Comparison of ENCODE assay signal across 8 cellular contexts in genomic region chr17:61411114-61411943, GRCh38. TPM values are rescaled to one million over a fixed set of nuclear protein-coding genes. Genes with fewer than 3 reads are reported as not detected.
DNase-seq lines count a peak whose midpoint lies in the region; ATAC-seq, FAIRE-seq and TF ChIP-seq lines count a peak whose summit lies in the region.

No MANE protein-coding gene starts in this region.

- H3K36me3 Mint-ChIP-seq in Caco-2 (ENCODE audit: insufficient read depth, unreplicated experiment) (peaks cover 11% of the 10 kb centered on the region), memory B cell (no peaks in the 10 kb centered on the region)

- H3K27ac Mint-ChIP-seq in Caco-2 (ENCODE audit: unreplicated experiment) (no peak overlapping the region), memory B cell (no peak overlapping the region)

- ATAC-seq in memory B cell (ENCODE audit: low read depth): peak; percentile 8

- TF ChIP-seq POLR2A in H54 (IDR thresholded peaks at IDR 0.05; ENCODE audit: low read depth, low read length): no peak
- TF ChIP-seq POLR2A in thyroid gland (IDR thresholded peaks at IDR 0.05): no peak

- BruUV-seq in Caco-2 (replicated peaks; lab: Mats Ljungman, UMichigan): no TSS peak

- H3K36me3 ChIP-seq in Caco-2 (ENCODE audit: control insufficient read depth, insufficient read depth, low read length) (no peaks in the 10 kb centered on the region), SK-N-MC (ENCODE audit: insufficient read depth, low read length) (no peaks in the 10 kb centered on the region), thyroid gland (no peaks in the 10 kb centered on the region)

- H3K4me3 ChIP-seq in Caco-2 (ENCODE audit: low read depth, low read length): peak overlapping the region; percentile 65
- peak overlapping the region; percentile 88 for H3K4me3 ChIP-seq in SK-N-MC
- H3K4me3 ChIP-seq in dorsolateral prefrontal cortex: peak overlapping the region; percentile 32 to 78 (median 63)
- H3K4me3 ChIP-seq in thyroid gland (replicated peaks in 1 of 3): peak overlapping the region in 2 of 3 donors; percentile 50 to 71

- DNase-seq in Caco-2 (peak; percentile 75 to 80), H54 (ENCODE audit: insufficient read length, low spot score) (peak; percentile 84), SK-N-MC (ENCODE audit: low read depth, low spot score) (no peak), dorsolateral prefrontal cortex (peak in 5 of 10 donors; percentile 25 to 45 (median 33)), memory B cell (ENCODE audit: low spot score in 2 of 2) (peak in 1 of 2 donors; percentile 53), thyroid gland (peak; percentile 60 to 64), GF-D8 (lab: John Stamatoyannopoulos, UW) (no peak), OCI-M2 (lab: John Stamatoyannopoulos, UW; ENCODE audit: unreplicated experiment) (no peak)

- intact Hi-C loops in Caco-2 (cut with micrococcal nuclease; ENCODE audit: unreplicated experiment): no loop called here
- intact Hi-C loops in dorsolateral prefrontal cortex (cut with DNase I): loop anchor here (2.0 to 10.0 kb wide), 3 partner anchors 423 to 689 kb away; no protein-coding TSS in a partner anchor
- intact Hi-C loops in thyroid gland (cut with DNase I): loop anchor here (10.0 kb wide), 2 partner anchors 423 to 653 kb away; partner anchors contain the start of gene MED13

- WGBS in thyroid gland, 2 donors: 3% methylated on average over 36 of the region's 74 CpGs; no CpG with 5 or more reads in 1 of the 2 donors

- H3K9me3 Mint-ChIP-seq in Caco-2 (ENCODE audit: unreplicated experiment) (no peaks in the 10 kb centered on the region), memory B cell (no peaks in the 10 kb centered on the region)

- no peaks in the 10 kb centered on the region for H3K27me3 ChIP-seq in Caco-2 (replicated peaks; ENCODE audit: control insufficient read depth, insufficient read depth, low read length)
- H3K27me3 ChIP-seq in dorsolateral prefrontal cortex: peaks cover 4 to 65% (median 50%) of the 10 kb centered on the region in 45 donors
- H3K27me3 ChIP-seq in thyroid gland: no peaks in the 10 kb centered on the region

- no peaks in the 10 kb centered on the region for H3K4me1 Mint-ChIP-seq in Caco-2 (ENCODE audit: low read depth, unreplicated experiment)
- peaks cover 19% of the 10 kb centered on the region for H3K4me1 Mint-ChIP-seq in memory B cell

- no peak for FAIRE-seq in H54 (lab: Jason Lieb, UNC)

- CTCF ChIA-PET in Caco-2 (lab: Charles Lee): interaction anchor here (0.7 to 2.9 kb wide), 8 partner anchors 12 to 439 kb away, joined by 3 to 40 read pairs (median 10); partner anchors contain the start of gene TBX2

- TF ChIP-seq CTCF in Caco-2 (IDR thresholded peaks at IDR 0.05; ENCODE audit: insufficient read depth in 1 of 2, low read depth in 1 of 2, low read length in 1 of 2, severe bottlenecking in 1 of 2, unreplicated experiment in 1 of 2) (peak; percentile 28 to 36), dorsolateral prefrontal cortex (IDR thresholded peaks at IDR 0.05 in 54 of 56, conservative IDR thresholded peaks at IDR 0.05 in 2 of 56; ENCODE audit: low read depth in 1 of 56, partially characterized antibody in 56 of 56) (peak in 32 of 56 donors; percentile 2 to 60 (median 27)), thyroid gland (IDR thresholded peaks at IDR 0.05) (peak in 1 of 6 experiments; percentile 13)

- H3K4me3 Mint-ChIP-seq in Caco-2 (ENCODE audit: unreplicated experiment) (peak overlapping the region; percentile 77), memory B cell (peak overlapping the region; percentile 76)

- H3K9me3 ChIP-seq in Caco-2 (no peaks in the 10 kb centered on the region), SK-N-MC (ENCODE audit: low read depth, low read length) (no peaks in the 10 kb centered on the region), thyroid gland (no peaks in the 10 kb centered on the region)

- POLR2A ChIA-PET in Caco-2 (lab: Charles Lee): interaction anchor here (0.8 kb wide), 1 partner anchor 51 kb away, joined by 3 read pairs; no protein-coding TSS in a partner anchor

- H3K27me3 Mint-ChIP-seq in Caco-2 (ENCODE audit: insufficient read depth, unreplicated experiment): no peaks in the 10 kb centered on the region
- H3K27me3 Mint-ChIP-seq in memory B cell: peaks cover 19% of the 10 kb centered on the region

- H3K27ac ChIP-seq in SK-N-MC: no peak overlapping the region
- H3K27ac ChIP-seq in dorsolateral prefrontal cortex: peak overlapping the region in 49 of 59 donors; percentile 16 to 86 (median 63)
- peak overlapping the region; percentile 88 to 92 (median 92) for H3K27ac ChIP-seq in thyroid gland

- H3K4me1 ChIP-seq in Caco-2: no peaks in the 10 kb centered on the region
- peaks cover 12 to 65% of the 10 kb centered on the region in 2 donors for H3K4me1 ChIP-seq in thyroid gland

- no peak overlapping the region for H3K9ac ChIP-seq in SK-N-MC (ENCODE audit: insufficient read length)

RNA-seq across cellular contexts. Expression of gene TBX2, which starts 11.7 kb away (rescaled TPM):
- total RNA-seq in Caco-2 (2022) (8.9 and 11.5 TPM in 2 replicates), dorsolateral prefrontal cortex (10 to 100 TPM in 12 of 120 experiments, 1 to 10 TPM in 108; 2.4 to 18.6 (median 6.0) TPM), thyroid gland (10 to 100 TPM in 2 of 4 donors, 1 to 10 TPM in 2; 5.3 to 20.2 (median 11.0) TPM)

RNA-seq across cellular contexts. Expression of gene TBX4, which starts 40.9 kb away (rescaled TPM):
- total RNA-seq in Caco-2 (2022) (2.5 TPM in 2 replicates), dorsolateral prefrontal cortex (under 1 TPM in 1 of 120 experiments, not detected in 119; 0.35 TPM), thyroid gland (under 1 TPM in 1 of 4 donors, not detected in 3; 0.54 TPM)

Comparison
In these comparisons a context has a peak if more than half of its experiments do, and no peak if none do; other contexts are left out.
1. DNase-seq: peak in Caco-2 (2 of 2), H54 (single experiment) and thyroid gland (2 of 2); none in SK-N-MC (single experiment), GF-D8 (single experiment) and OCI-M2 (single experiment).
2. Peak in every context shown above with its lines, with median percentiles within 50 percentile points of each other: H3K4me3 ChIP-seq.